8 cellular contexts compared by ENCODE assay signal in the genomic region with DNA sequence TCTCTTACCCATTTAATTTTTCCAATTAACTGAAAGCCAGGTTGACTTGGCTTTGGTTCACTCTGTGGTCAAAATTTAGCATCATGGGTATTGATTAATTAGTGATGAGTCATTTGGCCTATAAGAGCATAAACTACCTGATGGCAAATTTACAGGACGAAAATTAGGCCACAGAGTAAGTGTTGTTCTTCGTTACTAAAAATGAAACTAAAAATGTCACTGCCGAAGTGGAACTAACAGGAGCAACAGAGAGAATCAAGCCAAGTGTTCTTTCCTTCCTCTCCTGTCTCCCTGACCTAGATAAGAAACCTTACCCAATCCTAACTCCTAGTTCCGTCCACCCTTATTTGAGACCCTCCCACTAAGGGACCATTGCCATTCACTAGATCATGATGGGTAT.
DNase-seq lines count a peak whose midpoint lies in the region; ATAC-seq and TF ChIP-seq lines count a peak whose summit lies in the region.

No MANE protein-coding gene starts in this region.

- 11 to 33% (median 16%) methylated on average over 4 of the region's 4 CpGs for WGBS in stomach, 5 donors

- no peaks in the 10 kb centered on the region for H3K9me3 Mint-ChIP-seq in progenitor cell of endocrine pancreas (ENCODE audit: low read depth)

- H3K36me3 ChIP-seq in stomach = no peaks in the 10 kb centered on the region

- peaks cover 0 to 19% (median 12%) of the 10 kb centered on the region in 4 donors for H3K4me1 ChIP-seq in stomach

- H3K4me3 ChIP-seq in fibroblast of mammary gland (ENCODE audit: control insufficient read depth, low read depth, low read length) = peak overlapping the region; percentile 12
- H3K4me3 ChIP-seq in stomach = peak overlapping the region; percentile 18 to 30 (median 22)

- ATAC-seq in GM18870 (IDR thresholded peaks at IDR 0.05; ENCODE audit: unreplicated experiment) (peak; percentile 96), HG02798 (IDR thresholded peaks at IDR 0.05; ENCODE audit: poor library complexity, unreplicated experiment) (peak; percentile 84)

- no peaks in the 10 kb centered on the region for H3K27me3 ChIP-seq in stomach

- no peaks in the 10 kb centered on the region for H3K27me3 Mint-ChIP-seq in progenitor cell of endocrine pancreas

- TF ChIP-seq POLR2A in stomach (IDR thresholded peaks at IDR 0.05) = no peak

- H3K27ac Mint-ChIP-seq in progenitor cell of endocrine pancreas = no peak overlapping the region

- TF ChIP-seq EP300 in stomach (IDR thresholded peaks at IDR 0.05) = no peak

- peak; percentile 13 for DNase-seq in NOMO-1 treated with dmso at 0.1 percent for 144 hours (lab: John Stamatoyannopoulos, UW; ENCODE audit: unreplicated experiment)
- DNase-seq in fibroblast of mammary gland (ENCODE audit: low read depth) = peak; percentile 14
- no peak for DNase-seq in stomach
- DNase-seq in stimulated activated CD4-positive, alpha-beta T cell treated with anti-CD3 and anti-CD28 coated beads, Interleukin-15, amount 100 ng/mL, for 24 hours = no peak
- no peak for DNase-seq in NCI-H2107 treated with DMSO at 0.1 percent for 48 hours (lab: John Stamatoyannopoulos, UW; ENCODE audit: unreplicated experiment)
- DNase-seq in progenitor cell of endocrine pancreas (ENCODE audit: low spot score, unreplicated experiment) = no peak

- H3K4me1 Mint-ChIP-seq in progenitor cell of endocrine pancreas (ENCODE audit: low read depth) = peaks cover 2% of the 10 kb centered on the region

- H3K9me3 ChIP-seq in stomach = no peaks in the 10 kb centered on the region

- no peak overlapping the region for H3K4me3 Mint-ChIP-seq in progenitor cell of endocrine pancreas (ENCODE audit: low read depth)

- TF ChIP-seq CTCF in fibroblast of mammary gland (conservative IDR thresholded peaks at IDR 0.05; ENCODE audit: control insufficient read depth, insufficient read depth, low read depth, low read length) (no peak), stomach (IDR thresholded peaks at IDR 0.05) (no peak), progenitor cell of endocrine pancreas (IDR thresholded peaks at IDR 0.05; ENCODE audit: unreplicated experiment) (no peak)

- H3K36me3 Mint-ChIP-seq in progenitor cell of endocrine pancreas (ENCODE audit: insufficient read depth) = no peaks in the 10 kb centered on the region

- intact Hi-C loops in stomach (cut with DNase I; ENCODE audit: low total_unique reads) = no loop called here

- H3K27ac ChIP-seq in stomach = peak overlapping the region in 2 of 5 donors; percentile 38 to 57

Comparison
In these comparisons a context has a peak if more than half of its experiments do, and no peak if none do; other contexts are left out.
1. DNase-seq: peak in NOMO-1 treated with dmso at 0.1 percent for 144 hours (single experiment) and fibroblast of mammary gland (single experiment); none in stomach (single experiment), stimulated activated CD4-positive, alpha-beta T cell treated with anti-CD3 and anti-CD28 coated beads, Interleukin-15, amount 100 ng/mL, for 24 hours (single experiment), NCI-H2107 treated with DMSO at 0.1 percent for 48 hours (single experiment) and progenitor cell of endocrine pancreas (single experiment).